In the genomic region with DNA sequence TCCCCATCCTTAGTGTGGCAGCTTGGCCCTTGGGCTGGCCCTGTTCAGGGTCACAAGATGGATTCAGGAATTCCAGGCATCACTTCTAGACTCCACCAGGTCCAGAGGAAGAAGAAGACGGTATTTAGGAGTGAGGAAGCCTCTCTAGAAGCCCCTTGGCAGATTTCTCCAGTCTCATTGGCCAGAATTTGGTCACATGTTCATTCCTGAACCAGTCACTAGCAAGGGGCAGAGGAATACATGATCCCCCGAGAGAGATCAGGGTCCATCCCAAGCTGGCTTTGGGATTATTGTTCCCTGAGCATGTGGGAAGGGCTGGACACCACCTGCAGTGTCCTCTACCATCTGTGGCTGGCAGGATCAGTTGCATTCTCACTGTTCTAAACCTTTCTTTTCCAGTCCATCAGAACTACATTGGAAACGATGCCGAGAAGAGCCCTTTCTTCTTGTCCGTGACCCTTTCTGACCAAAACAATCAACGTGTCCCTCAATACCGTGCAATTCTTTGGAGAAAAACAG, we compare ENCODE assay signal across 17 cellular contexts. TPM values are rescaled to one million over a fixed set of nuclear protein-coding genes. Genes with fewer than 3 reads are reported as not detected.
A peak's percentile ranks its signal among the peaks of the same experiment; 100 is the strongest.
DNase-seq lines count a peak whose midpoint lies in the region; ATAC-seq, FAIRE-seq and TF ChIP-seq lines count a peak whose summit lies in the region.
"Had no signal": no experiment of that assay in that cellular context is flagged by ENCODE, and none has a peak within 500 bp of the region (broad histone marks: within the 10 kb centered on the region; RNA-seq: fewer than 3 reads in every experiment).

No MANE protein-coding gene starts in this region.

- no peak for FAIRE-seq in K562 (lab: Jason Lieb, UNC)
- FAIRE-seq: A204.1, GM12891, H1 had no signal

- no peaks in the 10 kb centered on the region for H3K27me3 ChIP-seq in H7 (ENCODE audit: control insufficient read depth, insufficient read depth, low read length)
- H3K27me3 ChIP-seq in K562 (ENCODE audit: control insufficient read depth in 2 of 2, insufficient read depth in 2 of 2, low read length in 2 of 2): peaks cover 3 to 4% of the 10 kb centered on the region in 2 experiments; a peak in 2 of 5 replicates
- no peaks in the 10 kb centered on the region for H3K27me3 ChIP-seq in thoracic aorta (replicated peaks; ENCODE audit: insufficient read depth)

- no peak overlapping the region for H3K4me3 Mint-ChIP-seq in activated naive CD8-positive, alpha-beta T cell treated with anti-CD3 and anti-CD28 coated beads, Interleukin-2, amount 50 U/mL, for 24 hours
- H3K4me3 Mint-ChIP-seq: B cell; CD4-positive, alpha-beta T cell; HFFc6 had no signal

- H3K36me3 Mint-ChIP-seq in activated naive CD8-positive, alpha-beta T cell treated with anti-CD3 and anti-CD28 coated beads, Interleukin-2, amount 50 U/mL, for 24 hours (ENCODE audit: low read depth): no peaks in the 10 kb centered on the region

- POLR2A ChIA-PET in K562 (lab: Yijun Ruan, JAX): interaction anchor here (1.7 kb wide), 1 partner anchor 22 kb away, joined by 3 read pairs; no protein-coding TSS in a partner anchor

- H2AFZ ChIP-seq in K562 (ENCODE audit: low read depth, low read length): 0 out of 2 replicates have a peak overlapping the region, but pooled peaks have one; percentile 44

- H3K4me1 ChIP-seq in K562 (replicated peaks in 1 of 2; ENCODE audit: control insufficient read depth in 2 of 2, insufficient read depth in 2 of 2, low read length in 2 of 2) (no peaks in the 10 kb centered on the region; a peak in 1 of 5 replicates), thoracic aorta (ENCODE audit: control insufficient read depth in 1 of 2, low read depth in 2 of 2) (peaks cover 24 to 59% of the 10 kb centered on the region in 2 donors)

- H3K9ac ChIP-seq in K562 (ENCODE audit: insufficient read depth in 1 of 2, low read depth in 2 of 2, low read length in 2 of 2): no peak overlapping the region; a peak in 1 of 4 replicates

- no TSS peak for BruUV-seq in K562 (replicated peaks; lab: Mats Ljungman, UMichigan)

- no peak for TF ChIP-seq POLR2A in K562 (conservative IDR thresholded peaks at IDR 0.05)

- no peak for TF ChIP-seq RAD21 in K562 (CRISPR knock-in tag; conservative IDR thresholded peaks at IDR 0.05 in 1 of 2, IDR thresholded peaks at IDR 0.05 in 1 of 2)

- peaks cover 6% of the 10 kb centered on the region for H3K4me1 Mint-ChIP-seq in activated naive CD8-positive, alpha-beta T cell treated with anti-CD3 and anti-CD28 coated beads, Interleukin-2, amount 50 U/mL, for 24 hours
- H3K4me1 Mint-ChIP-seq: B cell had no signal

- ATAC-seq in K562 (no peak), thoracic aorta (ENCODE audit: insufficient number of reproducible peaks, low FRiP score, low read depth) (no peak), GM21515 (IDR thresholded peaks at IDR 0.05; ENCODE audit: unreplicated experiment) (no peak), HG03175 (IDR thresholded peaks at IDR 0.05; ENCODE audit: unreplicated experiment) (no peak)
- no peak for ATAC-seq in activated naive CD8-positive, alpha-beta T cell treated with anti-CD3 and anti-CD28 coated beads, Interleukin-2, amount 50 U/mL, for 24 hours

- no peaks in the 10 kb centered on the region for H3K9me1 ChIP-seq in K562 (ENCODE audit: control insufficient read depth, insufficient read depth, low read length)

- DNase-seq in G401 (ENCODE audit: low spot score) (peak; percentile 81), H7 (peak; percentile 17), K562 (ENCODE audit: extremely low read depth in 1 of 4, low spot score in 3 of 4) (peak in 1 of 4 experiments; percentile 10), thoracic aorta (ENCODE audit: low spot score) (no peak)
- no peak for DNase-seq in activated naive CD8-positive, alpha-beta T cell treated with anti-CD3 and anti-CD28 coated beads, Interleukin-2, amount 50 U/mL, for 24 hours
- DNase-seq: Calu3; CD4-positive, alpha-beta T cell; DMS 273 treated with DMSO at 0.1 percent for 48 hours; HCEC 1CT; HFFc6 had no signal

- H3K4me2 ChIP-seq in K562 (ENCODE audit: insufficient read depth, low read length): no peak overlapping the region

- no peaks in the 10 kb centered on the region for H3K9me3 Mint-ChIP-seq in activated naive CD8-positive, alpha-beta T cell treated with anti-CD3 and anti-CD28 coated beads, Interleukin-2, amount 50 U/mL, for 24 hours
- H3K9me3 Mint-ChIP-seq: CD4-positive, alpha-beta T cell; HFFc6 had no signal

- H3K27ac Mint-ChIP-seq in activated naive CD8-positive, alpha-beta T cell treated with anti-CD3 and anti-CD28 coated beads, Interleukin-2, amount 50 U/mL, for 24 hours: no peak overlapping the region
- H3K27ac Mint-ChIP-seq: B cell; CD4-positive, alpha-beta T cell; HFFc6 had no signal

- no peaks in the 10 kb centered on the region for H3K79me2 ChIP-seq in K562 (ENCODE audit: control insufficient read depth, insufficient read depth, low read length)

- H3K36me3 ChIP-seq in H7 (replicated peaks; ENCODE audit: control insufficient read depth, insufficient read depth, low read length): 0 out of 2 replicates have a peak, but pooled peaks cover 4% of the 10 kb centered on the region
- no peaks in the 10 kb centered on the region for H3K36me3 ChIP-seq in K562 (ENCODE audit: control insufficient read depth, insufficient read depth, low read length)
- H3K36me3 ChIP-seq in thoracic aorta: peaks cover 11% of the 10 kb centered on the region

- H4K20me1 ChIP-seq in K562 (replicated peaks; ENCODE audit: control insufficient read depth, insufficient read depth, low read length): no peaks in the 10 kb centered on the region

- no peak overlapping the region for H3K4me3 ChIP-seq in H7 (ENCODE audit: insufficient read depth, low read depth, low read length)
- no peak overlapping the region for H3K4me3 ChIP-seq in K562
- no peak overlapping the region for H3K4me3 ChIP-seq in thoracic aorta

- CTCF ChIA-PET in K562 (lab: Yijun Ruan, JAX; ENCODE audit: low intra/inter-chr PET ratio): no interaction called here

- TF ChIP-seq EP300 in K562 (IDR thresholded peaks at IDR 0.05; ENCODE audit: low read length): no peak

- peaks cover 8% of the 10 kb centered on the region for H3K27me3 Mint-ChIP-seq in activated naive CD8-positive, alpha-beta T cell treated with anti-CD3 and anti-CD28 coated beads, Interleukin-2, amount 50 U/mL, for 24 hours
- H3K27me3 Mint-ChIP-seq: B cell had no signal

- intact Hi-C loops in K562 (cut with micrococcal nuclease): loop anchor here (5.0 kb wide), 2 partner anchors 49 to 274 kb away; no protein-coding TSS in a partner anchor

- in situ Hi-C loops in G401 (cut with HindIII; ENCODE audit: low sequenced_read_pairs): no loop called here
- in situ Hi-C loops in K562 (cut with MboI): no loop called here

- TF ChIP-seq CTCF in K562 (IDR thresholded peaks at IDR 0.05 in 2 of 3, conservative IDR thresholded peaks at IDR 0.05 in 1 of 3; ENCODE audit: insufficient read depth in 2 of 3, low read depth in 1 of 3, low read length in 3 of 3) (no peak), thoracic aorta (IDR thresholded peaks at IDR 0.05) (no peak)

- WGBS in K562 (ENCODE audit: insufficient coverage, low coverage, missing lambda C conversion rate): 9% methylated on average over 7 of the region's 7 CpGs

- H3K9me3 ChIP-seq in K562 (replicated peaks; ENCODE audit: control insufficient read depth, insufficient read depth, low read depth, low read length) (no peaks in the 10 kb centered on the region), thoracic aorta (no peaks in the 10 kb centered on the region)

- H3K27ac ChIP-seq in K562 (ENCODE audit: extremely low read depth, low read depth, low read length) (no peak overlapping the region), thoracic aorta (peak overlapping the region; percentile 72 to 89)
- H3K27ac ChIP-seq: HL-60 had no signal

TF ChIP-seq in K562, 482 proteins besides CTCF, POLR2A, EP300 and RAD21 (continues in another document):
- TF ChIP-seq ZNF778 (CRISPR knock-in tag; IDR thresholded peaks at IDR 0.05) (no peak), HNRNPL (IDR thresholded peaks at IDR 0.05; ENCODE audit: low read depth, low read length) (no peak), RAD51 (IDR thresholded peaks at IDR 0.05; ENCODE audit: borderline replicate concordance, low read depth) (0 out of 2 replicates have a peak, but pooled peaks have one; percentile 38)
- TF ChIP-seq, protein P1, sequence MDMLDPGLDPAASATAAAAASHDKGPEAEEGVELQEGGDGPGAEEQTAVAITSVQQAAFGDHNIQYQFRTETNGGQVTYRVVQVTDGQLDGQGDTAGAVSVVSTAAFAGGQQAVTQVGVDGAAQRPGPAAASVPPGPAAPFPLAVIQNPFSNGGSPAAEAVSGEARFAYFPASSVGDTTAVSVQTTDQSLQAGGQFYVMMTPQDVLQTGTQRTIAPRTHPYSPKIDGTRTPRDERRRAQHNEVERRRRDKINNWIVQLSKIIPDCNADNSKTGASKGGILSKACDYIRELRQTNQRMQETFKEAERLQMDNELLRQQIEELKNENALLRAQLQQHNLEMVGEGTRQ (CRISPR knock-in tag; IDR thresholded peaks at IDR 0.05): peak; percentile 66
- TF ChIP-seq, protein P2, sequence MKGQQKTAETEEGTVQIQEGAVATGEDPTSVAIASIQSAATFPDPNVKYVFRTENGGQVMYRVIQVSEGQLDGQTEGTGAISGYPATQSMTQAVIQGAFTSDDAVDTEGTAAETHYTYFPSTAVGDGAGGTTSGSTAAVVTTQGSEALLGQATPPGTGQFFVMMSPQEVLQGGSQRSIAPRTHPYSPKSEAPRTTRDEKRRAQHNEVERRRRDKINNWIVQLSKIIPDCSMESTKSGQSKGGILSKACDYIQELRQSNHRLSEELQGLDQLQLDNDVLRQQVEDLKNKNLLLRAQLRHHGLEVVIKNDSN (CRISPR knock-in tag; IDR thresholded peaks at IDR 0.05): 0 out of 2 replicates have a peak, but pooled peaks have one; percentile 11

RNA-seq across cellular contexts. Expression of a gene that starts 48.5 kb away (rescaled TPM):
- 7.5 and 14.3 TPM in 2 replicates for total RNA-seq in G401 (2014; rRNA removed; shearing (Covaris generic))
- total RNA-seq in H7 (2014; rRNA removed; shearing (Covaris generic)): 2.9 and 6.7 TPM in 2 replicates
- total RNA-seq in K562 (2011; cell fraction: chromatin; rRNA removed; ENCODE audit: low replicate concordance): 10.1 and 11.9 TPM in 2 replicates
- 3.4 and 3.5 TPM in 2 replicates for total RNA-seq in K562 (2011; cell fraction: nucleolus; rRNA removed)
- total RNA-seq in K562 (2011; cell fraction: nucleoplasm; rRNA removed): 6.6 TPM in 2 replicates
- total RNA-seq in K562 (2014; rRNA removed) (1.6 and 2.7 TPM in 2 replicates), K562 (2014; rRNA removed; fragmentation: Illumina TruSeq; extraction: Trizol) (1.3 and 2.6 TPM in 2 replicates), K562 (2015; rRNA removed; fragmentation: Illumina TruSeq; extraction: Trizol) (0.87 and 1.8 TPM in 2 replicates), K562 (2021) (1.2 and 2.5 TPM in 2 replicates), thoracic aorta (10 to 100 TPM; 59.3 to 63.4 TPM)
- polyA plus RNA-seq in K562 (2011; rRNA removed) (0.97 and 2.7 TPM in 2 replicates), K562 (2014; fragmentation: Illumina TruSeq; extraction: Trizol) (1.5 TPM in 2 replicates), K562 (2014; fragmentation: Nextera tagmentation; extraction: Ambion mirVana) (under 1 TPM; 0.35 to 0.46 TPM), K562 (2014; rRNA removed) (1.7 and 2.0 TPM in 2 replicates)
- 0.40 and 0.75 TPM in 2 replicates for polyA plus RNA-seq in K562 (2011; cell fraction: cytosol; rRNA removed)
- 2.1 and 10.1 TPM in 2 replicates for polyA plus RNA-seq in K562 (2011; cell fraction: nucleus; rRNA removed)
- 0.94 and 1.5 TPM in 2 replicates for polyA plus RNA-seq in K562 (2012)
- polyA minus RNA-seq in K562 (2011; rRNA and poly(A)+ RNA removed): 1.1 and 2.5 TPM in 2 replicates
- not detected in 2 replicates for polyA minus RNA-seq in K562 (2011; cell fraction: cytosol; rRNA and poly(A)+ RNA removed)
- 4.9 and 6.9 TPM in 2 replicates for polyA minus RNA-seq in K562 (2011; cell fraction: nucleus; rRNA and poly(A)+ RNA removed)

Comparison
In these comparisons a context has a peak if more than half of its experiments do, and no peak if none do; other contexts are left out.
1. DNase-seq: peak in G401 (single experiment) and H7 (single experiment); none in thoracic aorta (single experiment) and activated naive CD8-positive, alpha-beta T cell treated with anti-CD3 and anti-CD28 coated beads, Interleukin-2, amount 50 U/mL, for 24 hours (single experiment).